36 cellular contexts compared by ENCODE assay signal in genomic region chr5:134034326-134034725, GRCh38.
"Had no signal": no experiment of that assay in that cellular context is flagged by ENCODE, and none has a peak within 500 bp of the region (broad histone marks: within the 10 kb centered on the region; RNA-seq: fewer than 3 reads in every experiment).

No MANE protein-coding gene starts in this region.

- H3K4me3 Mint-ChIP-seq: activated B cell treated with CpG ODN at 0.5 μM for 24 hours; activated CD4-positive, alpha-beta memory T cell treated with anti-CD3 and anti-CD28 coated beads for 36 hours; activated CD4-positive, alpha-beta T cell treated with anti-CD3 and anti-CD28 coated beads, Interleukin-2, amount 10 ng/mL, durations not matched to agents 24 days and 14 days; activated CD8-positive, alpha-beta T cell treated with anti-CD3 and anti-CD28 coated beads for 36 hours; activated naive CD4-positive, alpha-beta T cell treated with anti-CD3 and anti-CD28 coated beads for 36 hours; activated naive CD8-positive, alpha-beta T cell treated with anti-CD3 and anti-CD28 coated beads for 36 hours; activated T-cell treated with anti-CD3 and anti-CD28 coated beads, Interleukin-2, amount 50 U/mL, for 4 hours; activated T-cell treated with anti-CD3 and anti-CD28 coated beads, Interleukin-2, amount 50 U/mL, for 72 hours; activated T-helper 1 cell treated with anti-CD3 and anti-CD28 coated beads, Interleukin-12 subunit alpha, Interleukin-12 subunit beta, Interleukin-2, Interleukin-4 antibody, amounts not matched to agents 30 ng/mL and 10 ng/mL and 1 ng/mL, durations not matched to agents 14 hours and 24 hours and 36 hours; activated T-helper 17 cell treated with anti-CD3 and anti-CD28 coated beads, Interleukin-2, amount 50 U/mL, for 72 hours; T-helper 1 cell treated with Interleukin-12 subunit alpha and Interleukin-12 subunit beta and Interleukin-4 antibody, amounts not matched to agents 30 μg/mL and 1 μg/mL, for 36 hours; T-helper 2 cell treated with Interferon-gamma antibody and Interleukin-4, amounts not matched to agents 5 μg/mL and 100 μg/mL, for 36 hours had no signal

- H3K4me3 ChIP-seq: adrenal gland, body of pancreas, breast epithelium had no signal

- H3K36me3 ChIP-seq: adrenal gland, brain microvascular endothelial cell, breast epithelium had no signal

- H3K4me1 ChIP-seq: adrenal gland, body of pancreas, breast epithelium had no signal

- DNase-seq: activated B cell treated with CpG ODN at 0.5 μM for 24 hours; activated CD4-positive, alpha-beta memory T cell treated with anti-CD3 and anti-CD28 coated beads for 36 hours; activated CD4-positive, alpha-beta T cell treated with anti-CD3 and anti-CD28 coated beads for 4 hours; activated CD4-positive, alpha-beta T cell treated with anti-CD3 and anti-CD28 coated beads, Interleukin-2, amount 10 ng/mL, durations not matched to agents 24 days and 14 days; activated CD4-positive, alpha-beta T cell treated with anti-CD3 and anti-CD28 coated beads, Interleukin-2, amount 50 U/mL, for 1 hour; activated CD4-positive, alpha-beta T cell treated with anti-CD3 and anti-CD28 coated beads, Interleukin-2, amount 50 U/mL, for 4 hours; activated CD4-positive, CD25-positive, alpha-beta regulatory T cell treated with anti-CD3 and anti-CD28 coated beads, Interleukin-2, amount 50 U/mL, for 72 hours; activated CD8-positive, alpha-beta memory T cell treated with anti-CD3 and anti-CD28 coated beads, Interleukin-2, amount 50 U/mL, for 4 hours; activated CD8-positive, alpha-beta T cell treated with anti-CD3 and anti-CD28 coated beads for 36 hours; activated effector memory CD4-positive, alpha-beta T cell treated with anti-CD3 and anti-CD28 coated beads, Interleukin-2, amount 50 U/mL, for 16 hours; activated gamma-delta T cell treated with Interleukin-2 at 50 U/mL for 16 hours; activated naive CD4-positive, alpha-beta T cell; activated naive CD4-positive, alpha-beta T cell treated with anti-CD3 and anti-CD28 coated beads for 36 hours; activated naive CD4-positive, alpha-beta T cell treated with anti-CD3 and anti-CD28 coated beads, Interleukin-2, amount 50 U/mL, for 16 hours; activated naive CD8-positive, alpha-beta T cell treated with anti-CD3 and anti-CD28 coated beads for 36 hours; activated T-cell treated with anti-CD3 and anti-CD28 coated beads for 4 hours; activated T-cell treated with anti-CD3 and anti-CD28 coated beads, Interleukin-2, amount 50 U/mL, for 1 hour; activated T-cell treated with anti-CD3 and anti-CD28 coated beads, Interleukin-2, amount 50 U/mL, for 4 hours; activated T-cell treated with anti-CD3 and anti-CD28 coated beads, Interleukin-2, amount 50 U/mL, for 72 hours; adrenal gland; amniotic stem cell; aorta; body of pancreas; brain microvascular endothelial cell; central memory CD4-positive, alpha-beta T cell; cerebellar nuclear complex; T-helper 1 cell; T-helper 2 cell; T-helper 9 cell had no signal

- H3K4me1 Mint-ChIP-seq: activated T-helper 17 cell treated with anti-CD3 and anti-CD28 coated beads, Interleukin-2, amount 50 U/mL, for 72 hours had no signal

- H3K27me3 ChIP-seq: adrenal gland, body of pancreas, brain microvascular endothelial cell, breast epithelium had no signal

- H3K27ac Mint-ChIP-seq: activated B cell treated with CpG ODN at 0.5 μM for 24 hours; activated CD4-positive, alpha-beta T cell treated with anti-CD3 and anti-CD28 coated beads, Interleukin-2, amount 10 ng/mL, durations not matched to agents 24 days and 14 days; activated CD8-positive, alpha-beta T cell treated with anti-CD3 and anti-CD28 coated beads for 36 hours; activated naive CD4-positive, alpha-beta T cell treated with anti-CD3 and anti-CD28 coated beads for 36 hours; activated naive CD4-positive, alpha-beta T cell treated with anti-CD3 and anti-CD28 coated beads, Interleukin-2, amount 50 U/mL, for 72 hours; activated naive CD8-positive, alpha-beta T cell treated with anti-CD3 and anti-CD28 coated beads for 36 hours; activated T-cell treated with anti-CD3 and anti-CD28 coated beads, Interleukin-2, amount 50 U/mL, for 72 hours; activated T-helper 1 cell treated with anti-CD3 and anti-CD28 coated beads, Interleukin-12 subunit alpha, Interleukin-12 subunit beta, Interleukin-2, Interleukin-4 antibody, amounts not matched to agents 30 ng/mL and 10 ng/mL and 1 ng/mL, durations not matched to agents 14 hours and 24 hours and 36 hours; activated T-helper 17 cell treated with anti-CD3 and anti-CD28 coated beads, Interleukin-2, amount 50 U/mL, for 72 hours; T-helper 1 cell treated with Interleukin-12 subunit alpha and Interleukin-12 subunit beta and Interleukin-4 antibody, amounts not matched to agents 30 μg/mL and 1 μg/mL, for 36 hours; T-helper 2 cell treated with Interferon-gamma antibody and Interleukin-4, amounts not matched to agents 5 μg/mL and 100 μg/mL, for 36 hours had no signal

- H3K36me3 Mint-ChIP-seq: activated CD4-positive, alpha-beta memory T cell treated with anti-CD3 and anti-CD28 coated beads for 36 hours; activated naive CD4-positive, alpha-beta T cell treated with anti-CD3 and anti-CD28 coated beads, Interleukin-2, amount 50 U/mL, for 72 hours; activated naive CD8-positive, alpha-beta T cell treated with anti-CD3 and anti-CD28 coated beads for 36 hours had no signal

- H3K27me3 Mint-ChIP-seq: activated B cell treated with CpG ODN at 0.5 μM for 24 hours; activated CD4-positive, alpha-beta memory T cell treated with anti-CD3 and anti-CD28 coated beads for 36 hours; activated CD8-positive, alpha-beta T cell treated with anti-CD3 and anti-CD28 coated beads for 36 hours; activated naive CD8-positive, alpha-beta T cell treated with anti-CD3 and anti-CD28 coated beads for 36 hours; activated T-helper 17 cell treated with anti-CD3 and anti-CD28 coated beads, Interleukin-2, amount 50 U/mL, for 72 hours had no signal

- ATAC-seq: activated CD8-positive, alpha-beta T cell treated with anti-CD3 and anti-CD28 coated beads for 36 hours; activated naive CD4-positive, alpha-beta T cell treated with anti-CD3 and anti-CD28 coated beads, Interleukin-2, amount 50 U/mL, for 72 hours; activated T-cell treated with anti-CD3 and anti-CD28 coated beads, Interleukin-2, amount 50 U/mL, for 4 hours; activated T-cell treated with anti-CD3 and anti-CD28 coated beads, Interleukin-2, amount 50 U/mL, for 72 hours; activated T-helper 17 cell treated with anti-CD3 and anti-CD28 coated beads, Interleukin-2, amount 50 U/mL, for 72 hours; body of pancreas had no signal

- H3K9me3 ChIP-seq: adrenal gland, body of pancreas, breast epithelium had no signal

- H3K9me3 Mint-ChIP-seq: activated B cell treated with CpG ODN at 0.5 μM for 24 hours; activated CD4-positive, alpha-beta memory T cell treated with anti-CD3 and anti-CD28 coated beads for 36 hours; activated CD4-positive, alpha-beta T cell treated with anti-CD3 and anti-CD28 coated beads, Interleukin-2, amount 10 ng/mL, durations not matched to agents 24 days and 14 days; activated CD8-positive, alpha-beta T cell treated with anti-CD3 and anti-CD28 coated beads for 36 hours; activated naive CD4-positive, alpha-beta T cell treated with anti-CD3 and anti-CD28 coated beads for 36 hours; activated naive CD4-positive, alpha-beta T cell treated with anti-CD3 and anti-CD28 coated beads, Interleukin-2, amount 50 U/mL, for 72 hours; activated naive CD8-positive, alpha-beta T cell treated with anti-CD3 and anti-CD28 coated beads for 36 hours; activated T-cell treated with anti-CD3 and anti-CD28 coated beads, Interleukin-2, amount 50 U/mL, for 4 hours; activated T-cell treated with anti-CD3 and anti-CD28 coated beads, Interleukin-2, amount 50 U/mL, for 72 hours; activated T-helper 1 cell treated with anti-CD3 and anti-CD28 coated beads, Interleukin-12 subunit alpha, Interleukin-12 subunit beta, Interleukin-2, Interleukin-4 antibody, amounts not matched to agents 30 ng/mL and 10 ng/mL and 1 ng/mL, durations not matched to agents 14 hours and 24 hours and 36 hours; activated T-helper 17 cell treated with anti-CD3 and anti-CD28 coated beads, Interleukin-2, amount 50 U/mL, for 72 hours; T-helper 1 cell treated with Interleukin-12 subunit alpha and Interleukin-12 subunit beta and Interleukin-4 antibody, amounts not matched to agents 30 μg/mL and 1 μg/mL, for 36 hours; T-helper 2 cell treated with Interferon-gamma antibody and Interleukin-4, amounts not matched to agents 5 μg/mL and 100 μg/mL, for 36 hours had no signal

- H3K27ac ChIP-seq: adrenal gland, body of pancreas, brain microvascular endothelial cell, breast epithelium, VCaP had no signal
